ENCODE assay signal across 1 cellular context in the genomic region with DNA sequence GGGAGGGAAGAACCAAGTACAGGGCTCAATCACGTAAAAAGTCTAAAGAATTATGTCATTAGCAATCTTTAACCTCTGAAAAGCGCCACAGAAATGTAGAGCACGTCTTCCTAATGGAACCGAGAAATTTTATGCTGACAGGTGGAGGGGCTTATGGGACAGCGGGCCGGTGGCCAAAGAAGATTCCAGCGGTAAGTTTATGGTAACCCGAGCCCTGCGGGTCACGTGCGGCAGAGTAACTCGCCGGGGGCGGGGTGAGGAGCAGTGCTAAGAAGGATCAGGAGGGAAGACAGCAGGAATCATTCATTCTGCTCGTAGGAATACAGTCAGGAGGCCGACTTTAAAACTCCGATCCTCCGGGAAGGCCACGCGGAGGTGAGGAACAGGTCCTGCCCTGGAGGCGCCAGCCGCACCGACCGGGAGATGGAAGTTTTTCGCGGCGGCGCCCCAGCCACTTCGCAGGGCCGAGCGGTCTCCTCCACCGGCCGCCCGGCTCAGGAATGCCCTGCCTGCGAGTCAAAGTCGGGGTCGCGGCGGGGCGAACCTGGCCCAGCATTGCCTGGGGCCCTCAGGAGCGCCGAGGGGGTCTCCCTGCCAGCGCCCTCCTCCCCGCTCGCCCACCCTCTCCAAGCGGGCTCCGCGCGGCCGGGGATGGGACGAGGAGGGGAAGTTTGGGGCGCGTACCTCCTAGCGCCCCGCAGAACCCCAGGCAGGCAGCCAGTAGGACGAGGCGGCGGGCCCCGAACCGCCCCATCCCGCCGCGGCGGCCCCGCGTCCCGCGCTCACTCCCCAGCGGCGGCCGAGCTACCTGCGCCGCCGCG.
TF ChIP-seq lines count a peak whose summit lies in the region.

No MANE protein-coding gene starts in this region.

TF ChIP-seq in H1, 55 proteins besides CTCF, POLR2A, EP300 and RAD21 (continued from another document):
- no peak for TF ChIP-seq SUZ12 (IDR thresholded peaks at IDR 0.05; ENCODE audit: low read length)
- no peak for TF ChIP-seq SP2 (IDR thresholded peaks at IDR 0.05; ENCODE audit: low read length)
- TF ChIP-seq KDM5A (IDR thresholded peaks at IDR 0.05; ENCODE audit: low read length) = no peak
- no peak for TF ChIP-seq ZNF274 (IDR thresholded peaks at IDR 0.05; ENCODE audit: borderline replicate concordance, extremely low read depth, low read length)
- no peak for TF ChIP-seq BRCA1 (IDR thresholded peaks at IDR 0.05; ENCODE audit: low read depth, low read length)
- TF ChIP-seq SP4 (IDR thresholded peaks at IDR 0.05; ENCODE audit: low read length) = no peak
- no peak for TF ChIP-seq FOSL1 (IDR thresholded peaks at IDR 0.05; ENCODE audit: insufficient read depth, low read depth, low read length)
- no peak for TF ChIP-seq JUND (IDR thresholded peaks at IDR 0.05; ENCODE audit: low read length)
- TF ChIP-seq RNF2 (IDR thresholded peaks at IDR 0.05; ENCODE audit: borderline replicate concordance, low read depth, low read length, missing control alignments, poor library complexity, severe bottlenecking) = no peak
- TF ChIP-seq SIX5 (IDR thresholded peaks at IDR 0.05; ENCODE audit: low read depth, low read length) = 0 out of 2 replicates have a peak, but pooled peaks have one; percentile 13
- TF ChIP-seq NRF1 (IDR thresholded peaks at IDR 0.05; ENCODE audit: low read depth, low read length) = no peak
- peak; percentile 20 for TF ChIP-seq ASH2L (IDR thresholded peaks at IDR 0.05; ENCODE audit: low read length)
- no peak for TF ChIP-seq MAFK (IDR thresholded peaks at IDR 0.05; ENCODE audit: low read depth, low read length)
- no peak for TF ChIP-seq BCL11A (IDR thresholded peaks at IDR 0.05; ENCODE audit: low read depth in 2 of 2, low read length in 2 of 2)
- TF ChIP-seq SAP30 (IDR thresholded peaks at IDR 0.05; ENCODE audit: insufficient read depth, insufficient replicate concordance, low read length) = no peak
- TF ChIP-seq, protein P1, sequence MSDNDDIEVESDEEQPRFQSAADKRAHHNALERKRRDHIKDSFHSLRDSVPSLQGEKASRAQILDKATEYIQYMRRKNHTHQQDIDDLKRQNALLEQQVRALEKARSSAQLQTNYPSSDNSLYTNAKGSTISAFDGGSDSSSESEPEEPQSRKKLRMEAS (IDR thresholded peaks at IDR 0.05) = peak; percentile 80
- no peak for TF ChIP-seq TCF12 (IDR thresholded peaks at IDR 0.05; ENCODE audit: low read depth, low read length)
- TF ChIP-seq CHD1 (IDR thresholded peaks at IDR 0.05; ENCODE audit: low read depth, low read length) = no peak
- TF ChIP-seq SRF (IDR thresholded peaks at IDR 0.05; ENCODE audit: low read depth, low read length) = no peak
- TF ChIP-seq, protein P2, sequence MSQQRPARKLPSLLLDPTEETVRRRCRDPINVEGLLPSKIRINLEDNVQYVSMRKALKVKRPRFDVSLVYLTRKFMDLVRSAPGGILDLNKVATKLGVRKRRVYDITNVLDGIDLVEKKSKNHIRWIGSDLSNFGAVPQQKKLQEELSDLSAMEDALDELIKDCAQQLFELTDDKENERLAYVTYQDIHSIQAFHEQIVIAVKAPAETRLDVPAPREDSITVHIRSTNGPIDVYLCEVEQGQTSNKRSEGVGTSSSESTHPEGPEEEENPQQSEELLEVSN (IDR thresholded peaks at IDR 0.05) = peak; percentile 82
- no peak for TF ChIP-seq SIN3A (conservative IDR thresholded peaks at IDR 0.05 in 1 of 2, IDR thresholded peaks at IDR 0.05 in 1 of 2; ENCODE audit: low read depth in 1 of 2, low read length in 2 of 2)
- TF ChIP-seq TAF1 (IDR thresholded peaks at IDR 0.05; ENCODE audit: low read depth, low read length) = peak; percentile 77
- no peak for TF ChIP-seq KDM1A (IDR thresholded peaks at IDR 0.05; ENCODE audit: borderline replicate concordance, low read length)
- peak; percentile 40 for TF ChIP-seq PHF8 (conservative IDR thresholded peaks at IDR 0.05; ENCODE audit: low read depth, low read length)
- TF ChIP-seq, protein P3, sequence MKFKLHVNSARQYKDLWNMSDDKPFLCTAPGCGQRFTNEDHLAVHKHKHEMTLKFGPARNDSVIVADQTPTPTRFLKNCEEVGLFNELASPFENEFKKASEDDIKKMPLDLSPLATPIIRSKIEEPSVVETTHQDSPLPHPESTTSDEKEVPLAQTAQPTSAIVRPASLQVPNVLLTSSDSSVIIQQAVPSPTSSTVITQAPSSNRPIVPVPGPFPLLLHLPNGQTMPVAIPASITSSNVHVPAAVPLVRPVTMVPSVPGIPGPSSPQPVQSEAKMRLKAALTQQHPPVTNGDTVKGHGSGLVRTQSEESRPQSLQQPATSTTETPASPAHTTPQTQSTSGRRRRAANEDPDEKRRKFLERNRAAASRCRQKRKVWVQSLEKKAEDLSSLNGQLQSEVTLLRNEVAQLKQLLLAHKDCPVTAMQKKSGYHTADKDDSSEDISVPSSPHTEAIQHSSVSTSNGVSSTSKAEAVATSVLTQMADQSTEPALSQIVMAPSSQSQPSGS (IDR thresholded peaks at IDR 0.05; ENCODE audit: low read length) = no peak
- no peak for TF ChIP-seq JUN (IDR thresholded peaks at IDR 0.05; ENCODE audit: low read depth, low read length)
- TF ChIP-seq, protein P4, sequence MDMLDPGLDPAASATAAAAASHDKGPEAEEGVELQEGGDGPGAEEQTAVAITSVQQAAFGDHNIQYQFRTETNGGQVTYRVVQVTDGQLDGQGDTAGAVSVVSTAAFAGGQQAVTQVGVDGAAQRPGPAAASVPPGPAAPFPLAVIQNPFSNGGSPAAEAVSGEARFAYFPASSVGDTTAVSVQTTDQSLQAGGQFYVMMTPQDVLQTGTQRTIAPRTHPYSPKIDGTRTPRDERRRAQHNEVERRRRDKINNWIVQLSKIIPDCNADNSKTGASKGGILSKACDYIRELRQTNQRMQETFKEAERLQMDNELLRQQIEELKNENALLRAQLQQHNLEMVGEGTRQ (IDR thresholded peaks at IDR 0.05; ENCODE audit: low read length) = peak; percentile 90
- TF ChIP-seq SIRT6 (IDR thresholded peaks at IDR 0.05; ENCODE audit: low read length) = no peak
- no peak for TF ChIP-seq TAF7 (optimal IDR thresholded peaks at IDR 0.05; ENCODE audit: borderline replicate concordance, low read depth, low read length)
- peak; percentile 94 for TF ChIP-seq KDM4A (IDR thresholded peaks at IDR 0.05; ENCODE audit: low read depth, low read length, severe bottlenecking)
- TF ChIP-seq HDAC6 (IDR thresholded peaks at IDR 0.05; ENCODE audit: low read depth, low read length) = no peak
- no peak for TF ChIP-seq RXRA (IDR thresholded peaks at IDR 0.05; ENCODE audit: insufficient read depth, low read depth, low read length)
- TF ChIP-seq TEAD4 (IDR thresholded peaks at IDR 0.05; ENCODE audit: low read depth, low read length) = 0 out of 2 replicates have a peak, but pooled peaks have one; percentile 31
- TF ChIP-seq CBX8 (IDR thresholded peaks at IDR 0.05; ENCODE audit: borderline replicate concordance, low read depth, low read length) = no peak
- TF ChIP-seq, protein P5, sequence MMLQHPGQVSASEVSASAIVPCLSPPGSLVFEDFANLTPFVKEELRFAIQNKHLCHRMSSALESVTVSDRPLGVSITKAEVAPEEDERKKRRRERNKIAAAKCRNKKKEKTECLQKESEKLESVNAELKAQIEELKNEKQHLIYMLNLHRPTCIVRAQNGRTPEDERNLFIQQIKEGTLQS (IDR thresholded peaks at IDR 0.05; ENCODE audit: insufficient read depth, low read depth, low read length) = peak; percentile 79
- TF ChIP-seq NANOG (IDR thresholded peaks at IDR 0.05; ENCODE audit: insufficient read depth, low read depth, low read length, poor library complexity, severe bottlenecking) = no peak
- TF ChIP-seq, protein P6, sequence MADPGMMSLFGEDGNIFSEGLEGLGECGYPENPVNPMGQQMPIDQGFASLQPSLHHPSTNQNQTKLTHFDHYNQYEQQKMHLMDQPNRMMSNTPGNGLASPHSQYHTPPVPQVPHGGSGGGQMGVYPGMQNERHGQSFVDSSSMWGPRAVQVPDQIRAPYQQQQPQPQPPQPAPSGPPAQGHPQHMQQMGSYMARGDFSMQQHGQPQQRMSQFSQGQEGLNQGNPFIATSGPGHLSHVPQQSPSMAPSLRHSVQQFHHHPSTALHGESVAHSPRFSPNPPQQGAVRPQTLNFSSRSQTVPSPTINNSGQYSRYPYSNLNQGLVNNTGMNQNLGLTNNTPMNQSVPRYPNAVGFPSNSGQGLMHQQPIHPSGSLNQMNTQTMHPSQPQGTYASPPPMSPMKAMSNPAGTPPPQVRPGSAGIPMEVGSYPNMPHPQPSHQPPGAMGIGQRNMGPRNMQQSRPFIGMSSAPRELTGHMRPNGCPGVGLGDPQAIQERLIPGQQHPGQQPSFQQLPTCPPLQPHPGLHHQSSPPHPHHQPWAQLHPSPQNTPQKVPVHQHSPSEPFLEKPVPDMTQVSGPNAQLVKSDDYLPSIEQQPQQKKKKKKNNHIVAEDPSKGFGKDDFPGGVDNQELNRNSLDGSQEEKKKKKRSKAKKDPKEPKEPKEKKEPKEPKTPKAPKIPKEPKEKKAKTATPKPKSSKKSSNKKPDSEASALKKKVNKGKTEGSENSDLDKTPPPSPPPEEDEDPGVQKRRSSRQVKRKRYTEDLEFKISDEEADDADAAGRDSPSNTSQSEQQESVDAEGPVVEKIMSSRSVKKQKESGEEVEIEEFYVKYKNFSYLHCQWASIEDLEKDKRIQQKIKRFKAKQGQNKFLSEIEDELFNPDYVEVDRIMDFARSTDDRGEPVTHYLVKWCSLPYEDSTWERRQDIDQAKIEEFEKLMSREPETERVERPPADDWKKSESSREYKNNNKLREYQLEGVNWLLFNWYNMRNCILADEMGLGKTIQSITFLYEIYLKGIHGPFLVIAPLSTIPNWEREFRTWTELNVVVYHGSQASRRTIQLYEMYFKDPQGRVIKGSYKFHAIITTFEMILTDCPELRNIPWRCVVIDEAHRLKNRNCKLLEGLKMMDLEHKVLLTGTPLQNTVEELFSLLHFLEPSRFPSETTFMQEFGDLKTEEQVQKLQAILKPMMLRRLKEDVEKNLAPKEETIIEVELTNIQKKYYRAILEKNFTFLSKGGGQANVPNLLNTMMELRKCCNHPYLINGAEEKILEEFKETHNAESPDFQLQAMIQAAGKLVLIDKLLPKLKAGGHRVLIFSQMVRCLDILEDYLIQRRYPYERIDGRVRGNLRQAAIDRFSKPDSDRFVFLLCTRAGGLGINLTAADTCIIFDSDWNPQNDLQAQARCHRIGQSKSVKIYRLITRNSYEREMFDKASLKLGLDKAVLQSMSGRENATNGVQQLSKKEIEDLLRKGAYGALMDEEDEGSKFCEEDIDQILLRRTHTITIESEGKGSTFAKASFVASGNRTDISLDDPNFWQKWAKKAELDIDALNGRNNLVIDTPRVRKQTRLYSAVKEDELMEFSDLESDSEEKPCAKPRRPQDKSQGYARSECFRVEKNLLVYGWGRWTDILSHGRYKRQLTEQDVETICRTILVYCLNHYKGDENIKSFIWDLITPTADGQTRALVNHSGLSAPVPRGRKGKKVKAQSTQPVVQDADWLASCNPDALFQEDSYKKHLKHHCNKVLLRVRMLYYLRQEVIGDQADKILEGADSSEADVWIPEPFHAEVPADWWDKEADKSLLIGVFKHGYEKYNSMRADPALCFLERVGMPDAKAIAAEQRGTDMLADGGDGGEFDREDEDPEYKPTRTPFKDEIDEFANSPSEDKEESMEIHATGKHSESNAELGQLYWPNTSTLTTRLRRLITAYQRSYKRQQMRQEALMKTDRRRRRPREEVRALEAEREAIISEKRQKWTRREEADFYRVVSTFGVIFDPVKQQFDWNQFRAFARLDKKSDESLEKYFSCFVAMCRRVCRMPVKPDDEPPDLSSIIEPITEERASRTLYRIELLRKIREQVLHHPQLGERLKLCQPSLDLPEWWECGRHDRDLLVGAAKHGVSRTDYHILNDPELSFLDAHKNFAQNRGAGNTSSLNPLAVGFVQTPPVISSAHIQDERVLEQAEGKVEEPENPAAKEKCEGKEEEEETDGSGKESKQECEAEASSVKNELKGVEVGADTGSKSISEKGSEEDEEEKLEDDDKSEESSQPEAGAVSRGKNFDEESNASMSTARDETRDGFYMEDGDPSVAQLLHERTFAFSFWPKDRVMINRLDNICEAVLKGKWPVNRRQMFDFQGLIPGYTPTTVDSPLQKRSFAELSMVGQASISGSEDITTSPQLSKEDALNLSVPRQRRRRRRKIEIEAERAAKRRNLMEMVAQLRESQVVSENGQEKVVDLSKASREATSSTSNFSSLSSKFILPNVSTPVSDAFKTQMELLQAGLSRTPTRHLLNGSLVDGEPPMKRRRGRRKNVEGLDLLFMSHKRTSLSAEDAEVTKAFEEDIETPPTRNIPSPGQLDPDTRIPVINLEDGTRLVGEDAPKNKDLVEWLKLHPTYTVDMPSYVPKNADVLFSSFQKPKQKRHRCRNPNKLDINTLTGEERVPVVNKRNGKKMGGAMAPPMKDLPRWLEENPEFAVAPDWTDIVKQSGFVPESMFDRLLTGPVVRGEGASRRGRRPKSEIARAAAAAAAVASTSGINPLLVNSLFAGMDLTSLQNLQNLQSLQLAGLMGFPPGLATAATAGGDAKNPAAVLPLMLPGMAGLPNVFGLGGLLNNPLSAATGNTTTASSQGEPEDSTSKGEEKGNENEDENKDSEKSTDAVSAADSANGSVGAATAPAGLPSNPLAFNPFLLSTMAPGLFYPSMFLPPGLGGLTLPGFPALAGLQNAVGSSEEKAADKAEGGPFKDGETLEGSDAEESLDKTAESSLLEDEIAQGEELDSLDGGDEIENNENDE (IDR thresholded peaks at IDR 0.05; ENCODE audit: insufficient replicate concordance, low read length) = no peak
- TF ChIP-seq EGR1 (IDR thresholded peaks at IDR 0.05; ENCODE audit: borderline replicate concordance, low read depth, low read length) = no peak
- no peak for TF ChIP-seq CHD2 (IDR thresholded peaks at IDR 0.05; ENCODE audit: low read length)
- TF ChIP-seq GTF2F1 (IDR thresholded peaks at IDR 0.05; ENCODE audit: borderline replicate concordance, low read depth, low read length) = peak; percentile 52; the same call in 1 of the 2 replicates
- TF ChIP-seq SP1 (IDR thresholded peaks at IDR 0.05; ENCODE audit: low read depth, low read length) = no peak
- TF ChIP-seq POU5F1 (IDR thresholded peaks at IDR 0.05; ENCODE audit: low read depth, low read length) = no peak
- TF ChIP-seq RFX5 (IDR thresholded peaks at IDR 0.05; ENCODE audit: borderline replicate concordance, low read depth, low read length) = no peak
- no peak for TF ChIP-seq CTBP2 (IDR thresholded peaks at IDR 0.05; ENCODE audit: borderline replicate concordance, insufficient read depth, insufficient read length, low read length)
- TF ChIP-seq HDAC2 (IDR thresholded peaks at IDR 0.05; ENCODE audit: borderline replicate concordance in 1 of 2, low read depth in 2 of 2, low read length in 2 of 2) = no peak
- TF ChIP-seq CREB1 (IDR thresholded peaks at IDR 0.05) = no peak
- TF ChIP-seq TBP (IDR thresholded peaks at IDR 0.05; ENCODE audit: low read depth, low read length) = peak; percentile 63; the same call in 1 of the 2 replicates
- no peak for TF ChIP-seq GABPA (IDR thresholded peaks at IDR 0.05; ENCODE audit: borderline replicate concordance, insufficient read depth, low read length)
- TF ChIP-seq BACH1 (IDR thresholded peaks at IDR 0.05; ENCODE audit: low read length) = no peak
